In the genomic region with DNA sequence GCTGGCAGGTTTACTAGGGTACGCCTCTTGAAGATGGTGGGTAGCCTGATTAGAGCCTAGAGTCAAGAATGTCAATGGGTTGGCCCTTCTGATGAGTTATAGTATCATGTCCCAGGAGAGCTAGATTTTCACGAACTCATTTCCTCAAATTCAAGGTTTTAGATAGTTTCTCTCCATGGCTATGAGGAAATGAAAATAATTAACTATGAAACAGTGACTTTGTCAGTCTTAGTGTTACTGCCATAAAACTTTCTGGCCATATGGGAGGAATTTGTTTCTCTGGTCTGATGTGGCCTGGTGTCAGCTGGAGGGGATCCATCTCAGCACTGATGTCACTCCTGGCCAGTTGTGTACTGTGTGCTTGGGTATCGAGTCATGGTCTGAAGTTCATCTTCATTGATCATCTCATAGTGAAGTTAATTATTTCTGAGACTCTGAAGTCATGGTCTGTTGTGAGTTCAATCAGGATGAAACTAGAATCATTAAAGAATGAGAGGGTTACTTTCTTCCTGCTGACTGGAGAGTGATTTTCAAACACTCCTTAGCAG, we compare ENCODE assay signal across 10 cellular contexts. TPM values are rescaled to one million over a fixed set of nuclear protein-coding genes. Genes with fewer than 3 reads are reported as not detected.
DNase-seq lines count a peak whose midpoint lies in the region; ATAC-seq and FAIRE-seq lines count a peak whose summit lies in the region.
"Had no signal": no experiment of that assay in that cellular context is flagged by ENCODE, and none has a peak within 500 bp of the region (broad histone marks: within the 10 kb centered on the region; RNA-seq: fewer than 3 reads in every experiment).

No MANE protein-coding gene starts in this region.

- DNase-seq in RCC 7860 (ENCODE audit: low spot score): peak; percentile 60
- peak; percentile 81 for DNase-seq in mucosa of gallbladder (ENCODE audit: low spot score)
- DNase-seq in NAMALWA (ENCODE audit: low spot score): no peak
- DNase-seq in SK-N-DZ (ENCODE audit: low spot score): no peak
- no peak for DNase-seq in NCI-H187 treated with DMSO at 0.1 percent for 48 hours (lab: John Stamatoyannopoulos, UW)
- DNase-seq: activated CD4-positive, alpha-beta T cell treated with anti-CD3 and anti-CD28 coated beads, Interleukin-2, amount 50 U/mL, for 48 hours had no signal

- FAIRE-seq in RCC 7860 (lab: Jason Lieb, UNC): no peak

- ATAC-seq in GM18870 (IDR thresholded peaks at IDR 0.05; ENCODE audit: unreplicated experiment): peak; percentile 90
- peak; percentile 58 for ATAC-seq in HG02763 (IDR thresholded peaks at IDR 0.05; ENCODE audit: unreplicated experiment)
- no peak for ATAC-seq in HG03565 (IDR thresholded peaks at IDR 0.05; ENCODE audit: unreplicated experiment)

RNA-seq across cellular contexts. Expression of a gene that starts 49.4 kb away (rescaled TPM):
- total RNA-seq in mucosa of gallbladder: 0.95 TPM
- polyA plus RNA-seq in SK-N-DZ (2014; cell fraction: cytosol; rRNA removed): not detected in 2 replicates
- not detected in 2 replicates for polyA plus RNA-seq in SK-N-DZ (2014; cell fraction: nucleus; rRNA removed)
- total RNA-seq: osteocyte had no signal

Comparison
In these comparisons a context has a peak if more than half of its experiments do, and no peak if none do; other contexts are left out.
1. DNase-seq: peak in RCC 7860 (single experiment) and mucosa of gallbladder (single experiment); none in NAMALWA (single experiment), SK-N-DZ (single experiment) and NCI-H187 treated with DMSO at 0.1 percent for 48 hours (single experiment).